Comparison of ENCODE assay signal across 11 cellular contexts in genomic region chr2:38406597-38407110, GRCh38. TPM values are rescaled to one million over a fixed set of nuclear protein-coding genes. Genes with fewer than 3 reads are reported as not detected.
A peak's percentile ranks its signal among the peaks of the same experiment; 100 is the strongest.
DNase-seq lines count a peak whose midpoint lies in the region; ATAC-seq and TF ChIP-seq lines count a peak whose summit lies in the region.
"Had no signal": no experiment of that assay in that cellular context is flagged by ENCODE, and none has a peak within 500 bp of the region (broad histone marks: within the 10 kb centered on the region; RNA-seq: fewer than 3 reads in every experiment).

No MANE protein-coding gene starts in this region.

- TF ChIP-seq CTCF in cardiac fibroblast (IDR thresholded peaks at IDR 0.05; ENCODE audit: low read depth, low read length): no peak

- peak; percentile 54 to 81 for DNase-seq in cardiac fibroblast (ENCODE audit: low read depth in 2 of 2)
- no peak for DNase-seq in aorta
- DNase-seq in NCI-H1048 (lab: John Stamatoyannopoulos, UW): no peak
- DNase-seq: GM23248, NCI-H774, T-helper 1 cell had no signal

- H3K4me1 ChIP-seq in HUES64 (ENCODE audit: insufficient read depth, low read length): peaks cover 26% of the 10 kb centered on the region
- H3K4me1 ChIP-seq in iPS-20b (ENCODE audit: insufficient read depth, low read length): peaks cover 16% of the 10 kb centered on the region; the same call in 1 of the 2 replicates
- peaks cover 0 to 3% of the 10 kb centered on the region in 2 donors for H3K4me1 ChIP-seq in aorta (ENCODE audit: control insufficient read depth in 1 of 2, insufficient read depth in 2 of 2, low read length in 2 of 2)

- H3K9me3 ChIP-seq in HUES64 (ENCODE audit: insufficient read depth, low read depth, low read length) (peaks cover 20% of the 10 kb centered on the region), iPS-20b (ENCODE audit: insufficient read depth, low read depth, low read length) (peaks cover 18% of the 10 kb centered on the region), aorta (ENCODE audit: control insufficient read depth, low read length) (no peaks in the 10 kb centered on the region)

- ATAC-seq in HG03432 (IDR thresholded peaks at IDR 0.05; ENCODE audit: unreplicated experiment) (no peak), aorta (ENCODE audit: low FRiP score) (no peak), GM18870 (IDR thresholded peaks at IDR 0.05; ENCODE audit: unreplicated experiment) (no peak)

- H3K9ac ChIP-seq in HUES64 (ENCODE audit: low read depth, low read length) (no peak overlapping the region), iPS-20b (ENCODE audit: low read depth, low read length) (no peak overlapping the region; the same call in 1 of the 2 replicates)
- H3K9ac ChIP-seq: GM23248 had no signal

- intact Hi-C loops in aorta (cut with DNase I): no loop called here

- WGBS in HUES64: 85% methylated on average over 8 of the region's 8 CpGs
- 90 to 92% methylated on average over 8 of the region's 8 CpGs for WGBS in aorta, 2 donors

- H3K4me3 ChIP-seq in HUES64 (ENCODE audit: low read length) (no peak overlapping the region), cardiac fibroblast (replicated peaks in 1 of 2; ENCODE audit: low read depth in 2 of 2, low read length in 2 of 2) (no peak overlapping the region), iPS-20b (ENCODE audit: low read length) (peak overlapping the region; percentile 2; the same call in 1 of the 2 replicates), skin epidermis (no peak overlapping the region), aorta (ENCODE audit: low read length in 2 of 2) (no peak overlapping the region)
- H3K4me3 ChIP-seq: GM23248 had no signal

- H3K27me3 ChIP-seq in HUES64 (ENCODE audit: insufficient read depth, low read length): no peaks in the 10 kb centered on the region
- no peaks in the 10 kb centered on the region for H3K27me3 ChIP-seq in iPS-20b (ENCODE audit: insufficient read depth, low read length)
- no peaks in the 10 kb centered on the region for H3K27me3 ChIP-seq in aorta (ENCODE audit: control insufficient read depth in 1 of 2, insufficient read depth in 2 of 2, low read length in 1 of 2)

- H3K27ac ChIP-seq in HUES64 (ENCODE audit: low read depth, low read length) (peak overlapping the region; percentile 77; the same call in 1 of the 2 replicates), iPS-20b (ENCODE audit: low read length) (peak overlapping the region; percentile 40), skin epidermis (peak overlapping the region in 19 of 21 experiments; percentile 15 to 83 (median 74)), aorta (ENCODE audit: low read depth in 1 of 2, low read length in 2 of 2) (no peak overlapping the region)
- H3K27ac ChIP-seq: GM23248 had no signal

- H3K36me3 ChIP-seq in HUES64 (ENCODE audit: insufficient read depth, low read length) (no peaks in the 10 kb centered on the region), iPS-20b (ENCODE audit: insufficient read depth, low read depth, low read length) (no peaks in the 10 kb centered on the region), aorta (ENCODE audit: control insufficient read depth in 1 of 2, insufficient read depth in 2 of 2, low read length in 1 of 2) (no peaks in the 10 kb centered on the region)

RNA-seq across cellular contexts. Expression of gene ATL2, which starts 29.6 kb away (rescaled TPM):
- polyA plus RNA-seq in HUES64 (2013, experiment 1 of 2): 60.4 TPM
- 65.7 TPM for polyA plus RNA-seq in HUES64 (2013, experiment 2 of 2)
- total RNA-seq in aorta: 10 to 100 TPM; 50.0 to 52.8 TPM
- polyA plus RNA-seq in aorta: 10 to 100 TPM in 1 of 2 donors, 1 to 10 TPM in 1; 7.5 to 14.8 TPM

Comparison
In these comparisons a context has a peak if more than half of its experiments do, and no peak if none do; other contexts are left out.
1. H3K27ac ChIP-seq: peak in HUES64 (single experiment), iPS-20b (single experiment) and skin epidermis (19 of 21); none in aorta (0 of 2).
2. DNase-seq: peak in cardiac fibroblast (2 of 2); none in aorta (0 of 2) and NCI-H1048 (single experiment).